ENCODE assay signal across 11 cellular contexts in the genomic region with DNA sequence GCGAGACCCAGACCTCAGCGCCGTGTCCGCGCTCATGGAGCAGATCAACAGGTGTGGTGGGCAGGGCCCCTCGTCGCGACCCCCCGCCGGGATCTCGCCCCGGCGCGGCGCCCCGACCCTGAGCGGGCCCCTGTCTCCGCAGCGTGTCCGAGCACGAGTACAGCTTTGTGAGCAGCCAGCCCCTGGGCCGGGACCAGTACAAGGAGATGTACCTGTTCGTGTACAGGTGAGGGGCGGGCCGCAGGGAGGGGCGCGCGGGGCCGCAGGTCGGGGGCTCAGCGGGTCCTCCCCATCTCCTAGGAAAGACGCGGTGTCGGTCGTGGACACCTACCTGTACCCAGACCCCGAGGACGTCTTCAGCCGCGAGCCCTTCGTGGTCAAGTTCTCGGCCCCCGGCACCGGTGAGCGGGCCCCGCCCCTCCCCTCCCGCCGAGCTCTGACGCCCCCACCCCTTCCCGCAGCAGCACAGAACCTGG. TPM values are rescaled to one million over a fixed set of nuclear protein-coding genes. Genes with fewer than 3 reads are reported as not detected.
DNase-seq lines count a peak whose midpoint lies in the region; ATAC-seq and TF ChIP-seq lines count a peak whose summit lies in the region.
"Had no signal": no experiment of that assay in that cellular context is flagged by ENCODE, and none has a peak within 500 bp of the region (broad histone marks: within the 10 kb centered on the region; RNA-seq: fewer than 3 reads in every experiment).

No MANE protein-coding gene starts in this region.

- no peak overlapping the region for H3K27ac ChIP-seq in GM23338 (ENCODE audit: low read depth)

- H3K4me3 Mint-ChIP-seq in GM23338 = peak overlapping the region; percentile 57; the same call in 2 of the 3 replicates
- H3K4me3 Mint-ChIP-seq in dendritic cell treated with granulocyte-macrophage colony-stimulating factor and Interleukin-4, amounts not matched to agents 40 ng/mL and 50 ng/mL, for 4 days = peak overlapping the region; percentile 40
- peak overlapping the region; percentile 46 for H3K4me3 Mint-ChIP-seq in mesothelial cell of epicardium
- no peak overlapping the region for H3K4me3 Mint-ChIP-seq in stimulated activated naive B cell treated with anti-CD40 and anti-IgM and Interleukin-4, amounts not matched to agents 10 μg/mL and 1 μg/mL and 100 μg/mL, for 72 hours
- H3K4me3 Mint-ChIP-seq: CD4-positive, alpha-beta T cell had no signal

- TF ChIP-seq CTCF in GM23338 (conservative IDR thresholded peaks at IDR 0.05; ENCODE audit: low read depth in 2 of 2) (no peak), mesothelial cell of epicardium (IDR thresholded peaks at IDR 0.05; ENCODE audit: unreplicated experiment) (no peak)

- H3K9me3 Mint-ChIP-seq in GM23338 = no peaks in the 10 kb centered on the region
- H3K9me3 Mint-ChIP-seq in dendritic cell treated with granulocyte-macrophage colony-stimulating factor and Interleukin-4, amounts not matched to agents 40 ng/mL and 50 ng/mL, for 4 days = no peaks in the 10 kb centered on the region
- no peaks in the 10 kb centered on the region for H3K9me3 Mint-ChIP-seq in mesothelial cell of epicardium
- no peaks in the 10 kb centered on the region for H3K9me3 Mint-ChIP-seq in stimulated activated naive B cell treated with anti-CD40 and anti-IgM and Interleukin-4, amounts not matched to agents 10 μg/mL and 1 μg/mL and 100 μg/mL, for 72 hours
- H3K9me3 Mint-ChIP-seq: CD4-positive, alpha-beta T cell had no signal

- H3K4me1 Mint-ChIP-seq in GM23338 (no peaks in the 10 kb centered on the region), mesothelial cell of epicardium (peaks cover 2% of the 10 kb centered on the region)
- peaks cover 22% of the 10 kb centered on the region for H3K4me1 Mint-ChIP-seq in dendritic cell treated with granulocyte-macrophage colony-stimulating factor and Interleukin-4, amounts not matched to agents 40 ng/mL and 50 ng/mL, for 4 days (ENCODE audit: low read depth)
- H3K4me1 Mint-ChIP-seq in stimulated activated naive B cell treated with anti-CD40 and anti-IgM and Interleukin-4, amounts not matched to agents 10 μg/mL and 1 μg/mL and 100 μg/mL, for 72 hours = peaks cover 0 to 10% of the 10 kb centered on the region in 2 donors

- H3K27me3 Mint-ChIP-seq in GM23338 (ENCODE audit: insufficient read depth, low read depth, poor library complexity) = peaks cover 31% of the 10 kb centered on the region
- peaks cover 53% of the 10 kb centered on the region for H3K27me3 Mint-ChIP-seq in dendritic cell treated with granulocyte-macrophage colony-stimulating factor and Interleukin-4, amounts not matched to agents 40 ng/mL and 50 ng/mL, for 4 days
- peaks cover 44% of the 10 kb centered on the region for H3K27me3 Mint-ChIP-seq in mesothelial cell of epicardium (ENCODE audit: low read depth)
- H3K27me3 Mint-ChIP-seq in stimulated activated naive B cell treated with anti-CD40 and anti-IgM and Interleukin-4, amounts not matched to agents 10 μg/mL and 1 μg/mL and 100 μg/mL, for 72 hours = no peaks in the 10 kb centered on the region

- H3K36me3 Mint-ChIP-seq in GM23338 (ENCODE audit: low read depth) (peaks cover 15% of the 10 kb centered on the region), mesothelial cell of epicardium (peaks cover 12% of the 10 kb centered on the region)
- peaks cover 66% of the 10 kb centered on the region for H3K36me3 Mint-ChIP-seq in dendritic cell treated with granulocyte-macrophage colony-stimulating factor and Interleukin-4, amounts not matched to agents 40 ng/mL and 50 ng/mL, for 4 days (ENCODE audit: low read depth)
- H3K36me3 Mint-ChIP-seq in stimulated activated naive B cell treated with anti-CD40 and anti-IgM and Interleukin-4, amounts not matched to agents 10 μg/mL and 1 μg/mL and 100 μg/mL, for 72 hours = peaks cover 23 to 28% of the 10 kb centered on the region in 2 donors

- H3K4me3 ChIP-seq in GM23338 = peak overlapping the region; percentile 65

- peak overlapping the region; percentile 92 for H3K4me2 ChIP-seq in GM23338

- H3K27me3 ChIP-seq in GM23338 (ENCODE audit: insufficient read depth) = peaks cover 18% of the 10 kb centered on the region

- DNase-seq in GM23338 (ENCODE audit: low spot score) (no peak), mesothelial cell of epicardium (ENCODE audit: low spot score in 2 of 2, unreplicated experiment in 2 of 2) (no peak)
- DNase-seq in stimulated activated naive B cell treated with anti-CD40 and anti-IgM and Interleukin-4, amounts not matched to agents 10 μg/mL and 1 μg/mL and 100 μg/mL, for 72 hours = no peak
- DNase-seq in activated naive CD4-positive, alpha-beta T cell treated with Interleukin-2 at 50 U/mL for 16 hours = no peak
- DNase-seq: CD4-positive, alpha-beta T cell; KG1; NCI-H2081 treated with DMSO at 0.1 percent for 48 hours; stimulated activated CD4-positive, alpha-beta T cell treated with anti-CD3 and anti-CD28 coated beads, Interleukin-2, amount 100 ng/mL, for 48 hours; T-helper 1 cell had no signal

- H3K79me2 ChIP-seq in GM23338 (replicated peaks; ENCODE audit: insufficient read depth) = no peaks in the 10 kb centered on the region

- H3K27ac Mint-ChIP-seq in GM23338 (no peak overlapping the region), mesothelial cell of epicardium (no peak overlapping the region)
- H3K27ac Mint-ChIP-seq in dendritic cell treated with granulocyte-macrophage colony-stimulating factor and Interleukin-4, amounts not matched to agents 40 ng/mL and 50 ng/mL, for 4 days = no peak overlapping the region
- no peak overlapping the region for H3K27ac Mint-ChIP-seq in stimulated activated naive B cell treated with anti-CD40 and anti-IgM and Interleukin-4, amounts not matched to agents 10 μg/mL and 1 μg/mL and 100 μg/mL, for 72 hours
- H3K27ac Mint-ChIP-seq: CD4-positive, alpha-beta T cell had no signal

- H3K36me3 ChIP-seq in GM23338 (ENCODE audit: insufficient read depth) = no peaks in the 10 kb centered on the region; the same call in 1 of the 2 replicates

- H4K20me1 ChIP-seq in GM23338 (replicated peaks; ENCODE audit: insufficient read depth) = no peaks in the 10 kb centered on the region; the same call in 1 of the 2 replicates

- no peaks in the 10 kb centered on the region for H3K9me2 ChIP-seq in GM23338 (ENCODE audit: insufficient read depth)

- ATAC-seq in GM23338 (peak; percentile 5), HG03196 (IDR thresholded peaks at IDR 0.05; ENCODE audit: unreplicated experiment) (no peak)
- no peak for ATAC-seq in stimulated activated naive B cell treated with anti-CD40 and anti-IgM and Interleukin-4, amounts not matched to agents 10 μg/mL and 1 μg/mL and 100 μg/mL, for 72 hours (replicated peaks)

- peaks cover 2% of the 10 kb centered on the region; the same call in 1 of the 2 replicates for H3F3A ChIP-seq in GM23338 (replicated peaks; ENCODE audit: low read depth)

- intact Hi-C loops in dendritic cell treated with granulocyte-macrophage colony-stimulating factor and Interleukin-4, amounts not matched to agents 40 ng/mL and 50 ng/mL, for 4 days (cut with micrococcal nuclease) = no loop called here

- no peaks in the 10 kb centered on the region for H3K4me1 ChIP-seq in GM23338 (ENCODE audit: insufficient read depth)

- no peak overlapping the region for H2AFZ ChIP-seq in GM23338

TF ChIP-seq in GM23338, 12 proteins besides CTCF, POLR2A, EP300 and RAD21:
- no peak for TF ChIP-seq POLR2AphosphoS5 (IDR thresholded peaks at IDR 0.05; ENCODE audit: low read depth)
- TF ChIP-seq STAT1 (IDR thresholded peaks at IDR 0.05; ENCODE audit: unreplicated experiment) = no peak
- no peak for TF ChIP-seq NANOG (IDR thresholded peaks at IDR 0.05; ENCODE audit: borderline replicate concordance)

RNA-seq across cellular contexts. Expression of a gene that starts 0.9 kb away (rescaled TPM):
- 0.66 TPM in 1 of 2 replicates, not detected in the other for total RNA-seq in GM23338 (2014; rRNA removed; shearing (Covaris generic))
- polyA plus RNA-seq in GM23338 (2016; fragmentation: Nextera tagmentation; extraction: Ambion mirVana) = 0.23 and 0.42 TPM in 2 replicates
- 1.0 to 1.4 TPM (median 1.2 TPM) in 3 replicates for total RNA-seq in mesothelial cell of epicardium

RNA-seq across cellular contexts. Expression of a gene that starts 13.7 kb away (rescaled TPM):
- 42.0 and 45.5 TPM in 2 replicates for total RNA-seq in GM23338 (2014; rRNA removed; shearing (Covaris generic))
- polyA plus RNA-seq in GM23338 (2016; fragmentation: Nextera tagmentation; extraction: Ambion mirVana) = 22.6 and 22.7 TPM in 2 replicates
- 29.3 to 36.3 TPM (median 33.0 TPM) in 3 replicates for total RNA-seq in mesothelial cell of epicardium

RNA-seq across cellular contexts. Expression of a gene that starts 14.3 kb away (rescaled TPM):
- total RNA-seq in GM23338 (2014; rRNA removed; shearing (Covaris generic)) = 117 and 118 TPM in 2 replicates
- 143 and 152 TPM in 2 replicates for polyA plus RNA-seq in GM23338 (2016; fragmentation: Nextera tagmentation; extraction: Ambion mirVana)
- total RNA-seq in mesothelial cell of epicardium = 53.3 to 54.8 TPM (median 54.5 TPM) in 3 replicates

RNA-seq across cellular contexts. Expression of a gene that starts 22.5 kb away (rescaled TPM):
- 59.3 and 80.3 TPM in 2 replicates for total RNA-seq in GM23338 (2014; rRNA removed; shearing (Covaris generic))
- 44.4 and 52.1 TPM in 2 replicates for polyA plus RNA-seq in GM23338 (2016; fragmentation: Nextera tagmentation; extraction: Ambion mirVana)
- 15.2 to 17.9 TPM (median 16.8 TPM) in 3 replicates for total RNA-seq in mesothelial cell of epicardium

RNA-seq across cellular contexts. Expression of a gene that starts 26.5 kb away (rescaled TPM):
- 3.8 and 5.3 TPM in 2 replicates for total RNA-seq in GM23338 (2014; rRNA removed; shearing (Covaris generic))
- polyA plus RNA-seq in GM23338 (2016; fragmentation: Nextera tagmentation; extraction: Ambion mirVana) = 4.8 and 6.3 TPM in 2 replicates
- total RNA-seq in mesothelial cell of epicardium = 11.9 to 14.4 TPM (median 13.0 TPM) in 3 replicates

Comparison
In these comparisons a context has a peak if more than half of its experiments do, and no peak if none do; other contexts are left out.
1. H3K4me3 Mint-ChIP-seq: peak in GM23338 (single experiment), dendritic cell treated with granulocyte-macrophage colony-stimulating factor and Interleukin-4, amounts not matched to agents 40 ng/mL and 50 ng/mL, for 4 days (single experiment) and mesothelial cell of epicardium (single experiment); none in stimulated activated naive B cell treated with anti-CD40 and anti-IgM and Interleukin-4, amounts not matched to agents 10 μg/mL and 1 μg/mL and 100 μg/mL, for 72 hours (0 of 2).